In the genomic region with DNA sequence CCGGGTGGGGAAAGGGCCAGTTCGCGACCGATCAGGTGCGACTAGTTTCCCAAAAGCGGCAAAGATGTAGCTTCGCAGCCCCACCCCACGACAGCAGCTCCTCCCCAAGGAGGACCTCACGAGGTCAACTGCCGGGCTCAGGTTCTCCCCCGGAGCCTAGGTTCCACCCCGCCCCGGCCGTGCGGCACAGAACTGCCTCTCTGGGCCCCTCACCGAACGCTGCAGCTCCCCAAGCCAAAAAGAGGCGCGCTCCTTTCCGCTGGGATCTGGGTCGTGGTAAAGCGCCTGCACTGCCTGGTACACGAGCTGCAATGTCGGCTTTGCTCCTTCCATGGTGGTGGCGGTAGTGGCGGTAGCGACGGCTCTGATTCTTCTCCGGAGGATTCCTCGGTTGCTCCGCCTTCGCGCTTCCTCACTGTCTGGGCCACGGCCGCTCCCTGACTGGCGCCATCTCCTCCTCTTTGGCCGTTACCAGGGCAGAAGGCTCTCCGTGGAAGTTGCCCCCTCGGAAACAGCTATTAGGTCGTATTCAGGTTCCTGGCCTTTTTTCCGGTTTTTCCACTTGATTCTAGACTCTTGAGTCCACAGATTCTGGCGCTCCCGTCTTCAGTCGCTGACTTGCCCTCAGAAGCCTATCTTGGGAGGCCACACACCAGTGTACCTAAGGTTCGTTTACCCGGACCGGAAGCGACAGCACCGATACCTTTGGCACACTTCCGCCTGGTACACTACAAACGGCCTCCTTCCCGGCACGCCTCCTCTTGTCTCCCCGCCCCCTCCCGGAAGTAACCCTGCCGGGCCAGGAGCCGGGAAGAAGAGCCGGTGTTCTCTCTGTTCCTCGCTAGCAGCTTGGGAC, we compare ENCODE assay signal across 7 cellular contexts.
DNase-seq lines count a peak whose midpoint lies in the region; ATAC-seq and TF ChIP-seq lines count a peak whose summit lies in the region.

A gene (minus strand): TSS at position 674 of the 856 bp plus-strand sequence. CDS start 341 bp downstream, at position 333.

- DNase-seq in NCI-H2029 (lab: John Stamatoyannopoulos, UW): peak; percentile 92
- DNase-seq in T-helper 22 cell (ENCODE audit: low read depth): peak; percentile 82
- DNase-seq in astrocyte of the cerebellum (ENCODE audit: low read depth): peak; percentile 73
- peak; percentile 86 to 97 for DNase-seq in hippocampal formation (lab: John Stamatoyannopoulos, UW)
- DNase-seq in retina: peak; percentile 97

- peak within 1 kb of the TSS; percentile 87 for H3K4me3 ChIP-seq in astrocyte of the cerebellum (ENCODE audit: low read depth, low read length)

- ATAC-seq in GM18502 (IDR thresholded peaks at IDR 0.05; ENCODE audit: poor library complexity, unreplicated experiment) (peak; percentile 82), HG02970 (IDR thresholded peaks at IDR 0.05; ENCODE audit: low FRiP score, unreplicated experiment) (peak; percentile 77)

- in situ Hi-C loops in astrocyte of the cerebellum (cut with HindIII; ENCODE audit: low sequenced_read_pairs): no loop called here

- no peak for TF ChIP-seq CTCF in astrocyte of the cerebellum (IDR thresholded peaks at IDR 0.05; ENCODE audit: low read depth, low read length, missing control alignments)

Comparison
In these comparisons a context has a peak if more than half of its experiments do, and no peak if none do; other contexts are left out.
1. Peak in every context shown above with its lines: DNase-seq, ATAC-seq and H3K4me3 ChIP-seq.